Comparison of ENCODE assay signal across 1 cellular context in the genomic region with DNA sequence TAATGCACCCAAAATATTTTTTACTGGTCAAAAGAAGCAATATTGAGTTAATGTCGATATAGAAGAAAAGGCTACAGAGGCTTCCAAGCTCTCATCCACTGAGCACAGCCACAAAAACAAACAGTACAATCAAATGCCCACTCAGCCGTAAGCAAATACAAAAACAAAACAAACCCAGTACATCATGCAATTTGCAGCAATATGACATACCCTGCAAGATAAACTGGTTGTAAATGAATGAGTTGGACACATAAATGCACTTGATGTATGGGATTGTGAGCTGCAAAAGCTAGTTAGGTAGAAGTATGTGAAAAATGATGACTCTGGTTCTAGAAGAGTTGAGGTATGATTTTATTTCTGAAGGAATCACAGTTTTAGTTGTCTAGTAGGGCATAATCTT.
TF ChIP-seq lines count a peak whose summit lies in the region.

No MANE protein-coding gene starts in this region.

TF ChIP-seq in HEK293, 187 proteins besides CTCF, POLR2A, EP300 and RAD21 (continued from another document and continues in another):
- TF ChIP-seq, protein P1, sequence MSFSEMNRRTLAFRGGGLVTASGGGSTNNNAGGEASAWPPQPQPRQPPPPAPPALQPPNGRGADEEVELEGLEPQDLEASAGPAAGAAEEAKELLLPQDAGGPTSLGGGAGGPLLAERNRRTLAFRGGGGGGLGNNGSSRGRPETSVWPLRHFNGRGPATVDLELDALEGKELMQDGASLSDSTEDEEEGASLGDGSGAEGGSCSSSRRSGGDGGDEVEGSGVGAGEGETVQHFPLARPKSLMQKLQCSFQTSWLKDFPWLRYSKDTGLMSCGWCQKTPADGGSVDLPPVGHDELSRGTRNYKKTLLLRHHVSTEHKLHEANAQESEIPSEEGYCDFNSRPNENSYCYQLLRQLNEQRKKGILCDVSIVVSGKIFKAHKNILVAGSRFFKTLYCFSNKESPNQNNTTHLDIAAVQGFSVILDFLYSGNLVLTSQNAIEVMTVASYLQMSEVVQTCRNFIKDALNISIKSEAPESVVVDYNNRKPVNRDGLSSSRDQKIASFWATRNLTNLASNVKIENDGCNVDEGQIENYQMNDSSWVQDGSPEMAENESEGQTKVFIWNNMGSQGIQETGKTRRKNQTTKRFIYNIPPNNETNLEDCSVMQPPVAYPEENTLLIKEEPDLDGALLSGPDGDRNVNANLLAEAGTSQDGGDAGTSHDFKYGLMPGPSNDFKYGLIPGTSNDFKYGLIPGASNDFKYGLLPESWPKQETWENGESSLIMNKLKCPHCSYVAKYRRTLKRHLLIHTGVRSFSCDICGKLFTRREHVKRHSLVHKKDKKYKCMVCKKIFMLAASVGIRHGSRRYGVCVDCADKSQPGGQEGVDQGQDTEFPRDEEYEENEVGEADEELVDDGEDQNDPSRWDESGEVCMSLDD (tag by site-specific recombination; IDR thresholded peaks at IDR 0.05): no peak
- TF ChIP-seq ZNF37A (tag by site-specific recombination; IDR thresholded peaks at IDR 0.05) (no peak), ZNF677 (tag by site-specific recombination; IDR thresholded peaks at IDR 0.05) (no peak), YY2 (tag by site-specific recombination; IDR thresholded peaks at IDR 0.05) (no peak), ZSCAN30 (tag by site-specific recombination; IDR thresholded peaks at IDR 0.05) (no peak), ZNF394 (tag by site-specific recombination; IDR thresholded peaks at IDR 0.05; ENCODE audit: borderline replicate concordance) (no peak), ZNF146 (tag by site-specific recombination; IDR thresholded peaks at IDR 0.05) (no peak), KLF10 (tag by site-specific recombination; IDR thresholded peaks at IDR 0.05) (no peak), ZNF701 (tag by site-specific recombination; IDR thresholded peaks at IDR 0.05) (no peak), ZNF341 (tag by site-specific recombination; IDR thresholded peaks at IDR 0.05; ENCODE audit: low read depth) (no peak), ZBTB48 (tag by site-specific recombination; IDR thresholded peaks at IDR 0.05) (no peak), ZNF660 (tag by site-specific recombination; IDR thresholded peaks at IDR 0.05) (no peak), ZNF24 (tag by site-specific recombination; IDR thresholded peaks at IDR 0.05) (peak; percentile 82; the same call in 1 of the 2 replicates), ZNF488 (tag by site-specific recombination; IDR thresholded peaks at IDR 0.05) (no peak), ZBTB1 (tag by site-specific recombination; IDR thresholded peaks at IDR 0.05) (no peak), ZNF416 (tag by site-specific recombination; IDR thresholded peaks at IDR 0.05) (no peak), ZNF623 (tag by site-specific recombination; IDR thresholded peaks at IDR 0.05) (no peak), ZNF571 (tag by site-specific recombination; IDR thresholded peaks at IDR 0.05) (no peak), ZNF610 (tag by site-specific recombination; IDR thresholded peaks at IDR 0.05; ENCODE audit: borderline replicate concordance) (peak; percentile 45; the same call in 1 of the 2 replicates), ZNF843 (tag by site-specific recombination; IDR thresholded peaks at IDR 0.05) (peak; percentile 85), ZBTB49 (tag by site-specific recombination; IDR thresholded peaks at IDR 0.05; ENCODE audit: low read depth) (no peak), ZNF510 (tag by site-specific recombination; IDR thresholded peaks at IDR 0.05; ENCODE audit: insufficient replicate concordance) (no peak), ZNF837 (tag by site-specific recombination; IDR thresholded peaks at IDR 0.05) (no peak), OVOL3 (tag by site-specific recombination; IDR thresholded peaks at IDR 0.05) (peak; percentile 41; the same call in 1 of the 2 replicates), ZNF350 (tag by site-specific recombination; IDR thresholded peaks at IDR 0.05) (no peak), ZFP41 (tag by site-specific recombination; IDR thresholded peaks at IDR 0.05; ENCODE audit: borderline replicate concordance) (no peak), SP2 (tag by site-specific recombination; IDR thresholded peaks at IDR 0.05) (no peak), YY1 (tag by site-specific recombination; IDR thresholded peaks at IDR 0.05) (no peak), ELK4 (IDR thresholded peaks at IDR 0.05; ENCODE audit: borderline replicate concordance, low read depth, low read length) (no peak), ZNF596 (tag by site-specific recombination; IDR thresholded peaks at IDR 0.05) (no peak), ZFP69B (tag by site-specific recombination; IDR thresholded peaks at IDR 0.05) (no peak), SP3 (tag by site-specific recombination; IDR thresholded peaks at IDR 0.05) (no peak), ZNF768 (tag by site-specific recombination; IDR thresholded peaks at IDR 0.05) (no peak), ZNF133 (tag by site-specific recombination; IDR thresholded peaks at IDR 0.05) (no peak), KLF1 (tag by site-specific recombination; IDR thresholded peaks at IDR 0.05) (no peak), ZBTB7A (tag by site-specific recombination; IDR thresholded peaks at IDR 0.05; ENCODE audit: low read depth) (no peak), ZNF19 (tag by site-specific recombination; IDR thresholded peaks at IDR 0.05; ENCODE audit: low read depth) (no peak), GFI1B (tag by site-specific recombination; IDR thresholded peaks at IDR 0.05) (no peak)
- TF ChIP-seq, protein P2, sequence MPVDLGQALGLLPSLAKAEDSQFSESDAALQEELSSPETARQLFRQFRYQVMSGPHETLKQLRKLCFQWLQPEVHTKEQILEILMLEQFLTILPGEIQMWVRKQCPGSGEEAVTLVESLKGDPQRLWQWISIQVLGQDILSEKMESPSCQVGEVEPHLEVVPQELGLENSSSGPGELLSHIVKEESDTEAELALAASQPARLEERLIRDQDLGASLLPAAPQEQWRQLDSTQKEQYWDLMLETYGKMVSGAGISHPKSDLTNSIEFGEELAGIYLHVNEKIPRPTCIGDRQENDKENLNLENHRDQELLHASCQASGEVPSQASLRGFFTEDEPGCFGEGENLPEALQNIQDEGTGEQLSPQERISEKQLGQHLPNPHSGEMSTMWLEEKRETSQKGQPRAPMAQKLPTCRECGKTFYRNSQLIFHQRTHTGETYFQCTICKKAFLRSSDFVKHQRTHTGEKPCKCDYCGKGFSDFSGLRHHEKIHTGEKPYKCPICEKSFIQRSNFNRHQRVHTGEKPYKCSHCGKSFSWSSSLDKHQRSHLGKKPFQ (tag by site-specific recombination; IDR thresholded peaks at IDR 0.05): 0 out of 2 replicates have a peak, but pooled peaks have one; percentile 14
- TF ChIP-seq, protein P3, sequence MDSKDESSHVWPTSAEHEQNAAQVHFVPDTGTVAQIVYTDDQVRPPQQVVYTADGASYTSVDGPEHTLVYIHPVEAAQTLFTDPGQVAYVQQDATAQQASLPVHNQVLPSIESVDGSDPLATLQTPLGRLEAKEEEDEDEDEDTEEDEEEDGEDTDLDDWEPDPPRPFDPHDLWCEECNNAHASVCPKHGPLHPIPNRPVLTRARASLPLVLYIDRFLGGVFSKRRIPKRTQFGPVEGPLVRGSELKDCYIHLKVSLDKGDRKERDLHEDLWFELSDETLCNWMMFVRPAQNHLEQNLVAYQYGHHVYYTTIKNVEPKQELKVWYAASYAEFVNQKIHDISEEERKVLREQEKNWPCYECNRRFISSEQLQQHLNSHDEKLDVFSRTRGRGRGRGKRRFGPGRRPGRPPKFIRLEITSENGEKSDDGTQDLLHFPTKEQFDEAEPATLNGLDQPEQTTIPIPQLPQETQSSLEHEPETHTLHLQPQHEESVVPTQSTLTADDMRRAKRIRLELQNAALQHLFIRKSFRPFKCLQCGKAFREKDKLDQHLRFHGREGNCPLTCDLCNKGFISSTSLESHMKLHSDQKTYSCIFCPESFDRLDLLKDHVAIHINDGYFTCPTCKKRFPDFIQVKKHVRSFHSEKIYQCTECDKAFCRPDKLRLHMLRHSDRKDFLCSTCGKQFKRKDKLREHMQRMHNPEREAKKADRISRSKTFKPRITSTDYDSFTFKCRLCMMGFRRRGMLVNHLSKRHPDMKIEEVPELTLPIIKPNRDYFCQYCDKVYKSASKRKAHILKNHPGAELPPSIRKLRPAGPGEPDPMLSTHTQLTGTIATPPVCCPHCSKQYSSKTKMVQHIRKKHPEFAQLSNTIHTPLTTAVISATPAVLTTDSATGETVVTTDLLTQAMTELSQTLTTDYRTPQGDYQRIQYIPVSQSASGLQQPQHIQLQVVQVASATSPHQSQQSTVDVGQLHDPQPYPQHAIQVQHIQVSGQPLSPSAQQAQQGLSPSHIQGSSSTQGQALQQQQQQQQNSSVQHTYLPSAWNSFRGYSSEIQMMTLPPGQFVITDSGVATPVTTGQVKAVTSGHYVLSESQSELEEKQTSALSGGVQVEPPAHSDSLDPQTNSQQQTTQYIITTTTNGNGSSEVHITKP (tag by site-specific recombination; IDR thresholded peaks at IDR 0.05): no peak
- TF ChIP-seq, protein P4, sequence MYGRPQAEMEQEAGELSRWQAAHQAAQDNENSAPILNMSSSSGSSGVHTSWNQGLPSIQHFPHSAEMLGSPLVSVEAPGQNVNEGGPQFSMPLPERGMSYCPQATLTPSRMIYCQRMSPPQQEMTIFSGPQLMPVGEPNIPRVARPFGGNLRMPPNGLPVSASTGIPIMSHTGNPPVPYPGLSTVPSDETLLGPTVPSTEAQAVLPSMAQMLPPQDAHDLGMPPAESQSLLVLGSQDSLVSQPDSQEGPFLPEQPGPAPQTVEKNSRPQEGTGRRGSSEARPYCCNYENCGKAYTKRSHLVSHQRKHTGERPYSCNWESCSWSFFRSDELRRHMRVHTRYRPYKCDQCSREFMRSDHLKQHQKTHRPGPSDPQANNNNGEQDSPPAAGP (tag by site-specific recombination; IDR thresholded peaks at IDR 0.05): no peak
- TF ChIP-seq, protein P5, sequence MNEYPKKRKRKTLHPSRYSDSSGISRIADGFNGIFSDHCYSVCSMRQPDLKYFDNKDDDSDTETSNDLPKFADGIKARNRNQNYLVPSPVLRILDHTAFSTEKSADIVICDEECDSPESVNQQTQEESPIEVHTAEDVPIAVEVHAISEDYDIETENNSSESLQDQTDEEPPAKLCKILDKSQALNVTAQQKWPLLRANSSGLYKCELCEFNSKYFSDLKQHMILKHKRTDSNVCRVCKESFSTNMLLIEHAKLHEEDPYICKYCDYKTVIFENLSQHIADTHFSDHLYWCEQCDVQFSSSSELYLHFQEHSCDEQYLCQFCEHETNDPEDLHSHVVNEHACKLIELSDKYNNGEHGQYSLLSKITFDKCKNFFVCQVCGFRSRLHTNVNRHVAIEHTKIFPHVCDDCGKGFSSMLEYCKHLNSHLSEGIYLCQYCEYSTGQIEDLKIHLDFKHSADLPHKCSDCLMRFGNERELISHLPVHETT (tag by site-specific recombination; IDR thresholded peaks at IDR 0.05): 0 out of 2 replicates have a peak, but pooled peaks have one; percentile 20
- TF ChIP-seq, protein P6, sequence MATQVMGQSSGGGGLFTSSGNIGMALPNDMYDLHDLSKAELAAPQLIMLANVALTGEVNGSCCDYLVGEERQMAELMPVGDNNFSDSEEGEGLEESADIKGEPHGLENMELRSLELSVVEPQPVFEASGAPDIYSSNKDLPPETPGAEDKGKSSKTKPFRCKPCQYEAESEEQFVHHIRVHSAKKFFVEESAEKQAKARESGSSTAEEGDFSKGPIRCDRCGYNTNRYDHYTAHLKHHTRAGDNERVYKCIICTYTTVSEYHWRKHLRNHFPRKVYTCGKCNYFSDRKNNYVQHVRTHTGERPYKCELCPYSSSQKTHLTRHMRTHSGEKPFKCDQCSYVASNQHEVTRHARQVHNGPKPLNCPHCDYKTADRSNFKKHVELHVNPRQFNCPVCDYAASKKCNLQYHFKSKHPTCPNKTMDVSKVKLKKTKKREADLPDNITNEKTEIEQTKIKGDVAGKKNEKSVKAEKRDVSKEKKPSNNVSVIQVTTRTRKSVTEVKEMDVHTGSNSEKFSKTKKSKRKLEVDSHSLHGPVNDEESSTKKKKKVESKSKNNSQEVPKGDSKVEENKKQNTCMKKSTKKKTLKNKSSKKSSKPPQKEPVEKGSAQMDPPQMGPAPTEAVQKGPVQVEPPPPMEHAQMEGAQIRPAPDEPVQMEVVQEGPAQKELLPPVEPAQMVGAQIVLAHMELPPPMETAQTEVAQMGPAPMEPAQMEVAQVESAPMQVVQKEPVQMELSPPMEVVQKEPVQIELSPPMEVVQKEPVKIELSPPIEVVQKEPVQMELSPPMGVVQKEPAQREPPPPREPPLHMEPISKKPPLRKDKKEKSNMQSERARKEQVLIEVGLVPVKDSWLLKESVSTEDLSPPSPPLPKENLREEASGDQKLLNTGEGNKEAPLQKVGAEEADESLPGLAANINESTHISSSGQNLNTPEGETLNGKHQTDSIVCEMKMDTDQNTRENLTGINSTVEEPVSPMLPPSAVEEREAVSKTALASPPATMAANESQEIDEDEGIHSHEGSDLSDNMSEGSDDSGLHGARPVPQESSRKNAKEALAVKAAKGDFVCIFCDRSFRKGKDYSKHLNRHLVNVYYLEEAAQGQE (tag by site-specific recombination; IDR thresholded peaks at IDR 0.05): no peak
